Comparison of ENCODE assay signal across 37 cellular contexts in genomic region chr1:220915954-220916353, GRCh38.
"Had no signal": no experiment of that assay in that cellular context is flagged by ENCODE, and none has a peak within 500 bp of the region (broad histone marks: within the 10 kb centered on the region; RNA-seq: fewer than 3 reads in every experiment).

No MANE protein-coding gene starts in this region.

- H3K36me3 Mint-ChIP-seq: activated CD8-positive, alpha-beta memory T cell treated with anti-CD3 and anti-CD28 coated beads, Interleukin-2, amount 10 ng/mL, durations not matched to agents 7 days and 5 days; activated naive CD4-positive, alpha-beta T cell treated with anti-CD3 and anti-CD28 coated beads, Interleukin-2, amount 10 ng/mL, durations not matched to agents 7 days and 5 days; activated naive CD4-positive, alpha-beta T cell treated with anti-CD3 and anti-CD28 coated beads, Interleukin-2, amount 50 U/mL, for 24 hours; activated naive CD8-positive, alpha-beta T cell; activated naive CD8-positive, alpha-beta T cell treated with anti-CD3 and anti-CD28 coated beads, Interleukin-2, amount 10 ng/mL, durations not matched to agents 7 days and 5 days; brain; WTC11 had no signal

- H3K27ac ChIP-seq: ascending aorta, cardiac muscle cell, WERI-Rb-1 had no signal

- H3K27ac Mint-ChIP-seq: activated CD4-positive, alpha-beta memory T cell treated with anti-CD3 and anti-CD28 coated beads, Interleukin-2, amount 10 ng/mL, durations not matched to agents 7 days and 5 days; activated CD4-positive, alpha-beta T cell treated with anti-CD3 and anti-CD28 coated beads for 36 hours; activated CD4-positive, alpha-beta T cell treated with anti-CD3 and anti-CD28 coated beads, Interleukin-2, amount 10 ng/mL, durations not matched to agents 7 days and 5 days; activated CD8-positive, alpha-beta memory T cell treated with anti-CD3 and anti-CD28 coated beads, Interleukin-2, amount 10 ng/mL, durations not matched to agents 7 days and 5 days; activated CD8-positive, alpha-beta T cell treated with anti-CD3 and anti-CD28 coated beads, Interleukin-2, amount 10 ng/mL, durations not matched to agents 7 days and 5 days; activated naive CD4-positive, alpha-beta T cell treated with anti-CD3 and anti-CD28 coated beads, Interleukin-2, amount 10 ng/mL, durations not matched to agents 7 days and 5 days; activated naive CD4-positive, alpha-beta T cell treated with anti-CD3 and anti-CD28 coated beads, Interleukin-2, amount 50 U/mL, for 24 hours; activated naive CD8-positive, alpha-beta T cell; activated naive CD8-positive, alpha-beta T cell treated with anti-CD3 and anti-CD28 coated beads, Interleukin-2, amount 10 ng/mL, durations not matched to agents 7 days and 5 days; activated naive CD8-positive, alpha-beta T cell treated with anti-CD3 and anti-CD28 coated beads, Interleukin-2, amount 50 U/mL, for 24 hours; activated T-cell treated with anti-CD3 and anti-CD28 coated beads, Interleukin-2, amount 50 U/mL, for 24 hours; activated T-helper 2 cell treated with anti-CD3 and anti-CD28 coated beads, Interferon-gamma antibody, Interleukin-2, Interleukin-4, amounts not matched to agents 10 μg/mL and 5 μg/mL and 100 μg/mL, durations not matched to agents 14 hours and 24 hours and 36 hours; brain; T-helper 1 cell treated with Interleukin-12 subunit alpha and Interleukin-12 subunit beta and Interleukin-4 antibody, amounts not matched to agents 30 μg/mL and 1 μg/mL, for 36 hours; T-helper 2 cell treated with Interferon-gamma antibody and Interleukin-4, amounts not matched to agents 5 μg/mL and 100 μg/mL, for 36 hours; WTC11 had no signal

- H3K9me3 ChIP-seq: ascending aorta had no signal

- H3K4me3 Mint-ChIP-seq: activated CD4-positive, alpha-beta memory T cell treated with anti-CD3 and anti-CD28 coated beads, Interleukin-2, amount 10 ng/mL, durations not matched to agents 7 days and 5 days; activated CD4-positive, alpha-beta T cell treated with anti-CD3 and anti-CD28 coated beads for 36 hours; activated CD4-positive, alpha-beta T cell treated with anti-CD3 and anti-CD28 coated beads, Interleukin-2, amount 10 ng/mL, durations not matched to agents 7 days and 5 days; activated CD8-positive, alpha-beta memory T cell treated with anti-CD3 and anti-CD28 coated beads, Interleukin-2, amount 10 ng/mL, durations not matched to agents 7 days and 5 days; activated CD8-positive, alpha-beta T cell treated with anti-CD3 and anti-CD28 coated beads, Interleukin-2, amount 10 ng/mL, durations not matched to agents 7 days and 5 days; activated naive CD4-positive, alpha-beta T cell treated with anti-CD3 and anti-CD28 coated beads, Interleukin-2, amount 10 ng/mL, durations not matched to agents 7 days and 5 days; activated naive CD4-positive, alpha-beta T cell treated with anti-CD3 and anti-CD28 coated beads, Interleukin-2, amount 50 U/mL, for 24 hours; activated naive CD8-positive, alpha-beta T cell; activated naive CD8-positive, alpha-beta T cell treated with anti-CD3 and anti-CD28 coated beads, Interleukin-2, amount 10 ng/mL, durations not matched to agents 7 days and 5 days; activated naive CD8-positive, alpha-beta T cell treated with anti-CD3 and anti-CD28 coated beads, Interleukin-2, amount 50 U/mL, for 24 hours; activated T-cell treated with anti-CD3 and anti-CD28 coated beads, Interleukin-2, amount 50 U/mL, for 24 hours; brain; central memory CD8-positive, alpha-beta T cell; T-helper 1 cell treated with Interleukin-12 subunit alpha and Interleukin-12 subunit beta and Interleukin-4 antibody, amounts not matched to agents 30 μg/mL and 1 μg/mL, for 36 hours; T-helper 2 cell treated with Interferon-gamma antibody and Interleukin-4, amounts not matched to agents 5 μg/mL and 100 μg/mL, for 36 hours; WTC11 had no signal

- H3K9me3 Mint-ChIP-seq: activated CD4-positive, alpha-beta memory T cell treated with anti-CD3 and anti-CD28 coated beads, Interleukin-2, amount 10 ng/mL, durations not matched to agents 7 days and 5 days; activated CD4-positive, alpha-beta T cell treated with anti-CD3 and anti-CD28 coated beads, Interleukin-2, amount 10 ng/mL, durations not matched to agents 7 days and 5 days; activated naive CD4-positive, alpha-beta T cell treated with anti-CD3 and anti-CD28 coated beads, Interleukin-2, amount 10 ng/mL, durations not matched to agents 7 days and 5 days; activated naive CD4-positive, alpha-beta T cell treated with anti-CD3 and anti-CD28 coated beads, Interleukin-2, amount 50 U/mL, for 24 hours; activated naive CD8-positive, alpha-beta T cell treated with anti-CD3 and anti-CD28 coated beads, Interleukin-2, amount 10 ng/mL, durations not matched to agents 7 days and 5 days; activated naive CD8-positive, alpha-beta T cell treated with anti-CD3 and anti-CD28 coated beads, Interleukin-2, amount 50 U/mL, for 24 hours; activated T-cell treated with anti-CD3 and anti-CD28 coated beads, Interleukin-2, amount 50 U/mL, for 24 hours; activated T-helper 2 cell treated with anti-CD3 and anti-CD28 coated beads, Interferon-gamma antibody, Interleukin-2, Interleukin-4, amounts not matched to agents 10 μg/mL and 5 μg/mL and 100 μg/mL, durations not matched to agents 14 hours and 24 hours and 36 hours; brain; central memory CD8-positive, alpha-beta T cell; T-helper 1 cell treated with Interleukin-12 subunit alpha and Interleukin-12 subunit beta and Interleukin-4 antibody, amounts not matched to agents 30 μg/mL and 1 μg/mL, for 36 hours; T-helper 2 cell treated with Interferon-gamma antibody and Interleukin-4, amounts not matched to agents 5 μg/mL and 100 μg/mL, for 36 hours; WTC11 had no signal

- H3K27me3 ChIP-seq: ascending aorta had no signal

- H3K4me1 ChIP-seq: ascending aorta had no signal

- DNase-seq: activated CD4-positive, alpha-beta memory T cell treated with anti-CD3 and anti-CD28 coated beads, Interleukin-2, amount 10 ng/mL, durations not matched to agents 7 days and 5 days; activated CD4-positive, alpha-beta T cell treated with anti-CD3 and anti-CD28 coated beads for 1 hour; activated CD4-positive, alpha-beta T cell treated with anti-CD3 and anti-CD28 coated beads for 36 hours; activated CD4-positive, alpha-beta T cell treated with anti-CD3 and anti-CD28 coated beads for 48 hours; activated CD4-positive, alpha-beta T cell treated with anti-CD3 and anti-CD28 coated beads, Interleukin-2, amount 10 ng/mL, durations not matched to agents 7 days and 5 days; activated CD4-positive, alpha-beta T cell treated with anti-CD3 and anti-CD28 coated beads, Interleukin-2, amount 50 U/mL, for 48 hours; activated CD4-positive, CD25-positive, alpha-beta regulatory T cell; activated CD8-positive, alpha-beta memory T cell treated with anti-CD3 and anti-CD28 coated beads for 24 hours; activated CD8-positive, alpha-beta memory T cell treated with anti-CD3 and anti-CD28 coated beads, Interleukin-2, amount 10 ng/mL, durations not matched to agents 7 days and 5 days; activated CD8-positive, alpha-beta memory T cell treated with anti-CD3 and anti-CD28 coated beads, Interleukin-2, amount 50 U/mL, for 48 hours; activated CD8-positive, alpha-beta T cell treated with anti-CD3 and anti-CD28 coated beads, Interleukin-2, amount 10 ng/mL, durations not matched to agents 7 days and 5 days; activated effector memory CD4-positive, alpha-beta T cell treated with Interleukin-2 at 50 U/mL for 16 hours; activated gamma-delta T cell; activated naive CD4-positive, alpha-beta T cell treated with anti-CD3 and anti-CD28 coated beads, Interleukin-2, amount 10 ng/mL, durations not matched to agents 7 days and 5 days; activated naive CD4-positive, alpha-beta T cell treated with Interleukin-2 at 50 U/mL for 16 hours; activated naive CD8-positive, alpha-beta T cell treated with anti-CD3 and anti-CD28 coated beads, Interleukin-2, amount 10 ng/mL, durations not matched to agents 7 days and 5 days; activated naive CD8-positive, alpha-beta T cell treated with anti-CD3 and anti-CD28 coated beads, Interleukin-2, amount 50 U/mL, for 24 hours; activated T-cell treated with anti-CD3 and anti-CD28 coated beads, Interleukin-2, amount 50 U/mL, for 24 hours; activated T-cell treated with anti-CD3 and anti-CD28 coated beads, Interleukin-2, amount 50 U/mL, for 48 hours; amygdala; anterior cingulate cortex; caudate nucleus; cerebellar nuclear complex; T-helper 2 cell; T-helper 9 cell; WERI-Rb-1 had no signal

- H3K27me3 Mint-ChIP-seq: activated CD4-positive, alpha-beta memory T cell treated with anti-CD3 and anti-CD28 coated beads, Interleukin-2, amount 10 ng/mL, durations not matched to agents 7 days and 5 days; activated naive CD8-positive, alpha-beta T cell treated with anti-CD3 and anti-CD28 coated beads, Interleukin-2, amount 50 U/mL, for 24 hours had no signal

- ATAC-seq: activated CD4-positive, alpha-beta T cell treated with anti-CD3 and anti-CD28 coated beads for 36 hours; activated CD4-positive, CD25-positive, alpha-beta regulatory T cell treated with anti-CD3 and anti-CD28 coated beads, Interleukin-2, amount 50 U/mL, for 24 hours; activated CD8-positive, alpha-beta memory T cell treated with anti-CD3 and anti-CD28 coated beads, Interleukin-2, amount 10 ng/mL, durations not matched to agents 7 days and 5 days; activated CD8-positive, alpha-beta T cell treated with anti-CD3 and anti-CD28 coated beads, Interleukin-2, amount 10 ng/mL, durations not matched to agents 7 days and 5 days; activated naive CD8-positive, alpha-beta T cell treated with anti-CD3 and anti-CD28 coated beads, Interleukin-2, amount 50 U/mL, for 24 hours; WTC11 had no signal

- H3K4me1 Mint-ChIP-seq: activated CD4-positive, alpha-beta memory T cell treated with anti-CD3 and anti-CD28 coated beads, Interleukin-2, amount 10 ng/mL, durations not matched to agents 7 days and 5 days; activated CD4-positive, alpha-beta T cell treated with anti-CD3 and anti-CD28 coated beads for 36 hours; activated CD4-positive, alpha-beta T cell treated with anti-CD3 and anti-CD28 coated beads, Interleukin-2, amount 10 ng/mL, durations not matched to agents 7 days and 5 days; activated CD8-positive, alpha-beta memory T cell treated with anti-CD3 and anti-CD28 coated beads, Interleukin-2, amount 10 ng/mL, durations not matched to agents 7 days and 5 days; activated naive CD4-positive, alpha-beta T cell treated with anti-CD3 and anti-CD28 coated beads, Interleukin-2, amount 10 ng/mL, durations not matched to agents 7 days and 5 days; activated naive CD4-positive, alpha-beta T cell treated with anti-CD3 and anti-CD28 coated beads, Interleukin-2, amount 50 U/mL, for 24 hours; brain; central memory CD8-positive, alpha-beta T cell; WTC11 had no signal

- H3K36me3 ChIP-seq: ascending aorta, cardiac muscle cell, WERI-Rb-1 had no signal

- H3K4me3 ChIP-seq: ascending aorta, cardiac muscle cell had no signal
